Comparison of ENCODE assay signal across 24 cellular contexts in the genomic region with DNA sequence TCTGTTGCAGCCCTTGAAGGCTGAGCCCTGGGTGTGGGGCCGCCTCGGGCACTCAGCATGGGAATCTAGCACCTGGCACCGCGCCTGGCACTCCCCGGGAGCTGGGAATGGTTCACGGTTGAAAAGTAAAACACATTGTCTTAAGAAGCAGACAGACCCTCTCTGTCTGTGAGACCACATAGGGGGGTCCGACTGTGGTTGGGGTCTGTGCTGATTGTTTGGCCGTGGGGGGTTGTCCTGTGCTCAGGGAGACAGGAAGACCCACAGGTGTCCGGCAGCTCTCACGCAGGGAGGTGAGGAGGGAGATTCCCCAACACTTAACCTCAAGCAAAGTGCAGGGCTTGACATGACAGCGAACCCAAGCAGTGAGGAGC.
DNase-seq lines count a peak whose midpoint lies in the region; ATAC-seq and TF ChIP-seq lines count a peak whose summit lies in the region.
"Had no signal": no experiment of that assay in that cellular context is flagged by ENCODE, and none has a peak within 500 bp of the region (broad histone marks: within the 10 kb centered on the region; RNA-seq: fewer than 3 reads in every experiment).

No MANE protein-coding gene starts in this region.

- intact Hi-C loops in cardiac septum (cut with DNase I): no loop called here

- H3K79me2 ChIP-seq in osteoblast (ENCODE audit: insufficient read depth, low read length): no peaks in the 10 kb centered on the region

- no peaks in the 10 kb centered on the region for H3K4me1 ChIP-seq in osteoblast (ENCODE audit: insufficient read depth, low read length)
- H3K4me1 ChIP-seq: breast epithelium, foreskin keratinocyte, heart right ventricle had no signal

- H3K4me3 ChIP-seq in coronary artery (no peak overlapping the region), osteoblast (ENCODE audit: insufficient read depth, low read length) (no peak overlapping the region)
- H3K4me3 ChIP-seq: breast epithelium, esophagus muscularis mucosa, heart right ventricle had no signal

- no peaks in the 10 kb centered on the region for H3K9me3 ChIP-seq in osteoblast (ENCODE audit: low read depth, low read length)
- H3K9me3 ChIP-seq: breast epithelium, esophagus muscularis mucosa, heart right ventricle had no signal

- H3K36me3 ChIP-seq in osteoblast (ENCODE audit: insufficient read depth, low read length): no peaks in the 10 kb centered on the region
- H3K36me3 ChIP-seq: breast epithelium, esophagus muscularis mucosa, heart right ventricle had no signal

- ATAC-seq in GM18858 (IDR thresholded peaks at IDR 0.05; ENCODE audit: unreplicated experiment): no peak
- no peak for ATAC-seq in GM19035 (IDR thresholded peaks at IDR 0.05; ENCODE audit: unreplicated experiment)
- ATAC-seq: activated CD8-positive, alpha-beta memory T cell treated with anti-CD3 and anti-CD28 coated beads, Interleukin-2, amount 10 ng/mL, durations not matched to agents 7 days and 5 days; effector memory CD8-positive, alpha-beta T cell; foreskin keratinocyte; heart right ventricle had no signal

- H3K27ac ChIP-seq in coronary artery: no peak overlapping the region
- no peak overlapping the region for H3K27ac ChIP-seq in osteoblast (ENCODE audit: low read depth, low read length)
- H3K27ac ChIP-seq: breast epithelium, esophagus muscularis mucosa, foreskin keratinocyte, heart right ventricle had no signal

- H4K20me1 ChIP-seq in osteoblast (ENCODE audit: insufficient read depth, low read length): no peaks in the 10 kb centered on the region

- TF ChIP-seq CTCF in coronary artery (IDR thresholded peaks at IDR 0.05) (no peak), osteoblast (IDR thresholded peaks at IDR 0.05; ENCODE audit: extremely low read depth, low read depth, low read length) (no peak)

- no peak overlapping the region for H2AFZ ChIP-seq in osteoblast (ENCODE audit: low read length)

- no peaks in the 10 kb centered on the region for H3K27me3 ChIP-seq in osteoblast (ENCODE audit: insufficient read depth, low read length)
- H3K27me3 ChIP-seq: foreskin keratinocyte had no signal

- peak; percentile 89 for DNase-seq in DMS79 treated with DMSO at 0.1 percent for 48 hours (lab: John Stamatoyannopoulos, UW)
- DNase-seq in NCI-H2107 treated with DMSO at 0.1 percent for 48 hours (lab: John Stamatoyannopoulos, UW; ENCODE audit: unreplicated experiment): peak; percentile 15
- peak; percentile 56 for DNase-seq in coronary artery (ENCODE audit: low spot score)
- peak; percentile 62 for DNase-seq in osteoblast (ENCODE audit: insufficient read length, low spot score, missing footprints)
- DNase-seq in cardiac septum (ENCODE audit: low spot score): no peak
- DNase-seq in GM19238 (ENCODE audit: insufficient read length, low spot score): no peak
- DNase-seq: activated CD8-positive, alpha-beta memory T cell treated with anti-CD3 and anti-CD28 coated beads, Interleukin-2, amount 10 ng/mL, durations not matched to agents 7 days and 5 days; activated naive CD4-positive, alpha-beta T cell treated with anti-CD3 and anti-CD28 coated beads for 36 hours; activated T-cell treated with anti-CD3 and anti-CD28 coated beads, Interleukin-2, amount 50 U/mL, for 48 hours; effector memory CD8-positive, alpha-beta T cell; foreskin keratinocyte; HCEC 1CT; heart right ventricle; kidney glomerular epithelial cell; NCI-H2081 treated with DMSO at 0.1 percent for 48 hours; occipital lobe; SIG-M5; stimulated activated CD4-positive, alpha-beta T cell treated with anti-CD3 and anti-CD28 coated beads, Interleukin-15, amount 100 ng/mL, for 24 hours; stimulated activated naive CD4-positive, alpha-beta T cell; T1000 had no signal

- no peak overlapping the region for H3K4me2 ChIP-seq in osteoblast (ENCODE audit: insufficient read depth, low read length)

Comparison
In these comparisons a context has a peak if more than half of its experiments do, and no peak if none do; other contexts are left out.
1. DNase-seq: peak in DMS79 treated with DMSO at 0.1 percent for 48 hours (single experiment), NCI-H2107 treated with DMSO at 0.1 percent for 48 hours (single experiment), coronary artery (single experiment) and osteoblast (single experiment); none in cardiac septum (single experiment) and GM19238 (single experiment).